ENCODE assay signal across 8 cellular contexts in genomic region chr2:44778671-44779476, GRCh38.
DNase-seq lines count a peak whose midpoint lies in the region; ATAC-seq and TF ChIP-seq lines count a peak whose summit lies in the region.

No MANE protein-coding gene starts in this region.

- peaks cover 27% of the 10 kb centered on the region for H3K27me3 ChIP-seq in HUES64 (ENCODE audit: insufficient read depth, low read length)
- H3K27me3 ChIP-seq in sigmoid colon = no peaks in the 10 kb centered on the region
- no peaks in the 10 kb centered on the region for H3K27me3 ChIP-seq in SK-N-SH (ENCODE audit: insufficient read depth)

- intact Hi-C loops in sigmoid colon (cut with DNase I) = no loop called here

- POLR2A ChIA-PET in SK-N-SH (lab: Yijun Ruan, JAX) = no interaction called here

- H3K9me2 ChIP-seq in SK-N-SH = no peaks in the 10 kb centered on the region

- H3K27ac ChIP-seq in HUES64 (ENCODE audit: low read depth, low read length) (peak overlapping the region; percentile 57), sigmoid colon (no peak overlapping the region), SK-N-SH (ENCODE audit: low read depth in 2 of 2, low read length in 1 of 2) (no peak overlapping the region; a peak in 1 of 4 replicates)

- TF ChIP-seq CTCF in sigmoid colon (IDR thresholded peaks at IDR 0.05) (no peak), SK-N-SH (IDR thresholded peaks at IDR 0.05) (no peak)

- H3K9ac ChIP-seq in HUES64 (ENCODE audit: low read depth, low read length) = 0 out of 2 replicates have a peak overlapping the region, but pooled peaks have one; percentile 31
- H3K9ac ChIP-seq in SK-N-SH = no peak overlapping the region

- CTCF ChIA-PET in SK-N-SH (lab: Yijun Ruan, JAX) = interaction anchor here (1.0 to 3.2 kb wide), 6 partner anchors 8 to 387 kb away, joined by 3 to 11 read pairs (median 5); no protein-coding TSS in a partner anchor

- no peaks in the 10 kb centered on the region for H4K20me1 ChIP-seq in SK-N-SH (ENCODE audit: insufficient read depth)

- H3K4me2 ChIP-seq in SK-N-SH = no peak overlapping the region

- no peak for TF ChIP-seq RAD21 in SK-N-SH (IDR thresholded peaks at IDR 0.05; ENCODE audit: low read length)

- peaks cover 53% of the 10 kb centered on the region for H3K4me1 ChIP-seq in HUES64 (ENCODE audit: insufficient read depth, low read length)
- peaks cover 0 to 10% (median 7%) of the 10 kb centered on the region in 4 donors for H3K4me1 ChIP-seq in sigmoid colon
- H3K4me1 ChIP-seq in SK-N-SH (ENCODE audit: control insufficient read depth in 1 of 2, insufficient read depth in 2 of 2, low read depth in 1 of 2, low read length in 1 of 2) = peaks cover 0 to 46% of the 10 kb centered on the region in 2 experiments; a peak in 2 of 4 replicates

- H3K79me2 ChIP-seq in SK-N-SH (ENCODE audit: insufficient read depth) = no peaks in the 10 kb centered on the region

- H3K36me3 ChIP-seq in HUES64 (ENCODE audit: insufficient read depth, low read length) (no peaks in the 10 kb centered on the region), sigmoid colon (no peaks in the 10 kb centered on the region), SK-N-SH (replicated peaks in 1 of 2; ENCODE audit: control insufficient read depth in 1 of 2, insufficient read depth in 2 of 2, low read length in 1 of 2) (no peaks in the 10 kb centered on the region)

- TF ChIP-seq EP300 in sigmoid colon (IDR thresholded peaks at IDR 0.05) (no peak), SK-N-SH (IDR thresholded peaks at IDR 0.05; ENCODE audit: borderline replicate concordance in 1 of 2, low read depth in 1 of 2, low read length in 1 of 2) (no peak)

- no peak overlapping the region for H2AFZ ChIP-seq in SK-N-SH (ENCODE audit: low read depth)

- H3K4me3 ChIP-seq in HUES64 (ENCODE audit: low read length) (peak overlapping the region; percentile 45), sigmoid colon (no peak overlapping the region), SK-N-SH (ENCODE audit: low read depth in 2 of 2, low read length in 1 of 2) (no peak overlapping the region)

- H3K9me3 ChIP-seq in HUES64 (ENCODE audit: insufficient read depth, low read depth, low read length) (0 out of 2 replicates have a peak, but pooled peaks cover 9% of the 10 kb centered on the region), sigmoid colon (peaks cover 0 to 6% (median 3%) of the 10 kb centered on the region in 4 donors), SK-N-SH (no peaks in the 10 kb centered on the region)

- ATAC-seq in GM21737 (IDR thresholded peaks at IDR 0.05; ENCODE audit: unreplicated experiment) = peak; percentile 93

- DNase-seq in iPS-NIHi11 (ENCODE audit: low spot score) = peak; percentile 80
- no peak for DNase-seq in NCI-H2196 (lab: John Stamatoyannopoulos, UW; ENCODE audit: unreplicated experiment)
- DNase-seq in activated naive CD4-positive, alpha-beta T cell (lab: John Stamatoyannopoulos, UW) = no peak
- no peak for DNase-seq in sigmoid colon
- DNase-seq in SK-N-SH = no peak

- no peaks in the 10 kb centered on the region for H3F3A ChIP-seq in SK-N-SH (replicated peaks; ENCODE audit: insufficient read depth)

- 11% methylated on average over 17 of the region's 20 CpGs for WGBS in HUES64
- WGBS in sigmoid colon, 2 donors = 59 to 91% methylated on average over 20 of the region's 20 CpGs
- WGBS in SK-N-SH (ENCODE audit: low lambda C conversion rate) = 86% methylated on average over 20 of the region's 20 CpGs

- TF ChIP-seq POLR2A in GM15510 (IDR thresholded peaks at IDR 0.05; ENCODE audit: borderline replicate concordance, extremely low read depth, insufficient read length) (peak; percentile 32), sigmoid colon (IDR thresholded peaks at IDR 0.05) (no peak)

TF ChIP-seq in SK-N-SH, 30 proteins besides CTCF, POLR2A, EP300 and RAD21:
- TF ChIP-seq GABPA (IDR thresholded peaks at IDR 0.05; ENCODE audit: low read depth) = no peak
- TF ChIP-seq PBX3 (IDR thresholded peaks at IDR 0.05) = no peak
